In the genomic region with DNA sequence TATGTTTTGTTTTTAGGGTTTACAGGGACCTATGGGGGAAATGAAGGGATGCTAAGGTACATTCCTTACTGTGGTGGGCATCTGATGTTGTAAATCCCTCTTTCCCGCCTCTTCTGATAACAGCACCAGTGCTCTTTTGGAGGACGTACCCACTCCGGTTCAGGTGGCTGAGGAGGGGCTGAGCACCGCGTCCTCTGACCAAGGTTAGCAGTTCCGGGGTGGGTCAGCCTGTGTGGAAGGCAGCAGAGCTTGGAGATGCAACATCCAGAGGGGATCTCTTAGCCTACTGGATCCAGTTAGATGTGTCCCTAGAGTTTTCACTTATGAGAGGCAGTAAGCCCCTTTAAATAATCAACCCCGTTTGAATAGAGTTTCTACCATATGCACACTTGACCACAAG, we compare ENCODE assay signal across 23 cellular contexts.
A peak's percentile ranks its signal among the peaks of the same experiment; 100 is the strongest.
DNase-seq lines count a peak whose midpoint lies in the region; ATAC-seq, FAIRE-seq and TF ChIP-seq lines count a peak whose summit lies in the region.
"Had no signal": no experiment of that assay in that cellular context is flagged by ENCODE, and none has a peak within 500 bp of the region (broad histone marks: within the 10 kb centered on the region; RNA-seq: fewer than 3 reads in every experiment).

No MANE protein-coding gene starts in this region.

- no peaks in the 10 kb centered on the region for H3K4me1 Mint-ChIP-seq in osteocyte (ENCODE audit: unreplicated experiment)
- H3K4me1 Mint-ChIP-seq: CD4-positive, alpha-beta memory T cell had no signal

- no CpG with 5 or more reads among the region's 7 CpGs for WGBS in mesendoderm (ENCODE audit: extremely low coverage, insufficient coverage, low lambda C conversion rate)

- no peak overlapping the region for H3K4me3 ChIP-seq in mesendoderm (ENCODE audit: low read length)
- H3K4me3 ChIP-seq: A549, GM12878, GM23338, HAP-1 had no signal

- no peak overlapping the region for H3K27ac Mint-ChIP-seq in osteocyte (ENCODE audit: unreplicated experiment)
- H3K27ac Mint-ChIP-seq: CD4-positive, alpha-beta memory T cell; GM23338; HFFc6 had no signal

- no peak for ATAC-seq in HG03571 (IDR thresholded peaks at IDR 0.05; ENCODE audit: unreplicated experiment)
- ATAC-seq: A549, GM12878, GM23338 had no signal

- no peak overlapping the region for H3K9ac ChIP-seq in mesendoderm (ENCODE audit: low read length)

- H3K56ac ChIP-seq in mesendoderm (ENCODE audit: low read length): peak overlapping the region; percentile 17

- no peak overlapping the region for H3K27ac ChIP-seq in mesendoderm (ENCODE audit: low read depth, low read length)
- H3K27ac ChIP-seq: A549 had no signal

- H3K9me3 Mint-ChIP-seq in osteocyte (ENCODE audit: unreplicated experiment): no peaks in the 10 kb centered on the region
- H3K9me3 Mint-ChIP-seq: GM23338, HFFc6 had no signal

- no peak overlapping the region for H3K4me3 Mint-ChIP-seq in osteocyte (ENCODE audit: unreplicated experiment)
- H3K4me3 Mint-ChIP-seq: CD4-positive, alpha-beta memory T cell; GM23338; HFFc6 had no signal

- no peaks in the 10 kb centered on the region for H3K36me3 Mint-ChIP-seq in osteocyte (ENCODE audit: unreplicated experiment)
- H3K36me3 Mint-ChIP-seq: CD4-positive, alpha-beta memory T cell had no signal

- H3K4me2 ChIP-seq in mesendoderm (ENCODE audit: low read length): no peak overlapping the region
- H3K4me2 ChIP-seq: A549, GM23338 had no signal

- no peak overlapping the region for H2BK15ac ChIP-seq in mesendoderm (replicated peaks; ENCODE audit: low read depth)

- H4K8ac ChIP-seq in mesendoderm (ENCODE audit: low read depth, low read length): no peak overlapping the region

- H3K27me3 Mint-ChIP-seq in osteocyte (ENCODE audit: unreplicated experiment): peaks cover 82% of the 10 kb centered on the region

- no peak for TF ChIP-seq CTCF in osteocyte (IDR thresholded peaks at IDR 0.05)

- no peaks in the 10 kb centered on the region for H3K79me1 ChIP-seq in mesendoderm (ENCODE audit: low read length)

- no peaks in the 10 kb centered on the region for H3K27me3 ChIP-seq in mesendoderm (ENCODE audit: insufficient read depth, low read length, poor library complexity)

- H2AK5ac ChIP-seq in mesendoderm (ENCODE audit: low read length): no peak overlapping the region

- H3K36me3 ChIP-seq in mesendoderm (ENCODE audit: control insufficient read depth, insufficient read depth, low read length): no peaks in the 10 kb centered on the region
- H3K36me3 ChIP-seq: HAP-1 had no signal

- FAIRE-seq in HTR-8/SVneo (lab: Jason Lieb, UNC): peak; percentile 89
- FAIRE-seq: A549, GM12878, GM19239, H54 had no signal

- H2BK120ac ChIP-seq in mesendoderm (ENCODE audit: low read depth, low read length): no peak overlapping the region

- H3K18ac ChIP-seq in mesendoderm (ENCODE audit: low read length): no peak overlapping the region

- no peaks in the 10 kb centered on the region for H3K4me1 ChIP-seq in mesendoderm (ENCODE audit: control insufficient read depth, low read depth, low read length)
- H3K4me1 ChIP-seq: A549, Caco-2, HAP-1 had no signal

- DNase-seq in HTR-8/SVneo (ENCODE audit: insufficient read length, low spot score) (no peak), islet precursor cell (peak; percentile 32), mesendoderm (no peak), osteocyte (ENCODE audit: extremely low spot score, unreplicated experiment) (peak; percentile 71), SW480 (ENCODE audit: low spot score) (no peak), DMS79 treated with DMSO at 0.1 percent for 48 hours (lab: John Stamatoyannopoulos, UW) (no peak)
- DNase-seq: 8988T; ACHN; AML-193; C1 segment of cervical spinal cord; Caco-2; CD4-positive, alpha-beta memory T cell; DMS153; EL; GDM1; HFFc6 had no signal

- no peaks in the 10 kb centered on the region for H3K79me2 ChIP-seq in mesendoderm (ENCODE audit: control insufficient read depth, insufficient read depth, low read length)

- no peak overlapping the region for H2BK5ac ChIP-seq in mesendoderm (ENCODE audit: low read length)

- H3K23ac ChIP-seq in mesendoderm (ENCODE audit: low read length): no peak overlapping the region

- no peak overlapping the region for H4K5ac ChIP-seq in mesendoderm (ENCODE audit: low read length)

- H3K4ac ChIP-seq in mesendoderm (ENCODE audit: low read depth, low read length): no peak overlapping the region

Comparison
In these comparisons a context has a peak if more than half of its experiments do, and no peak if none do; other contexts are left out.
1. DNase-seq: peak in islet precursor cell (single experiment) and osteocyte (single experiment); none in HTR-8/SVneo (single experiment), mesendoderm (single experiment), SW480 (single experiment) and DMS79 treated with DMSO at 0.1 percent for 48 hours (single experiment).